ENCODE assay signal across 17 cellular contexts in genomic region chr4:7894098-7894676, GRCh38. TPM values are rescaled to one million over a fixed set of nuclear protein-coding genes. Genes with fewer than 3 reads are reported as not detected.
DNase-seq lines count a peak whose midpoint lies in the region; ATAC-seq and TF ChIP-seq lines count a peak whose summit lies in the region.
"Had no signal": no experiment of that assay in that cellular context is flagged by ENCODE, and none has a peak within 500 bp of the region (broad histone marks: within the 10 kb centered on the region; RNA-seq: fewer than 3 reads in every experiment).

No MANE protein-coding gene starts in this region.

- no TSS peak for BruUV-seq in A673 (replicated peaks; lab: Mats Ljungman, UMichigan)

- H3K4me3 ChIP-seq in A673 (ENCODE audit: low read depth, low read length, poor library complexity, severe bottlenecking) = no peak overlapping the region
- H3K4me3 ChIP-seq in epithelial cell of esophagus (ENCODE audit: low read length) = no peak overlapping the region
- H3K4me3 ChIP-seq: colonic mucosa, lung had no signal

- H3K36me3 Mint-ChIP-seq in nephron progenitor cell (ENCODE audit: low read depth) (peaks cover 18% of the 10 kb centered on the region), immature natural killer cell (no peaks in the 10 kb centered on the region)

- TF ChIP-seq CTCF in A673 (conservative IDR thresholded peaks at IDR 0.05; ENCODE audit: low read depth, low read length) (no peak), epithelial cell of esophagus (IDR thresholded peaks at IDR 0.05; ENCODE audit: insufficient read depth, low read depth, low read length, missing control alignments) (no peak), nephron progenitor cell (IDR thresholded peaks at IDR 0.05) (no peak)

- H3K36me3 ChIP-seq in A673 (ENCODE audit: insufficient read depth, low read length, poor library complexity, severe bottlenecking) = no peaks in the 10 kb centered on the region
- H3K36me3 ChIP-seq: colonic mucosa, neutrophil had no signal

- no peak for DNase-seq in A673 (ENCODE audit: low spot score)
- DNase-seq in epithelial cell of esophagus (ENCODE audit: low read depth) = peak; percentile 89
- no peak for DNase-seq in nephron progenitor cell
- DNase-seq in NCI-H446 treated with DMSO at 0.1 percent for 48 hours (lab: John Stamatoyannopoulos, UW) = no peak
- DNase-seq in immature natural killer cell = no peak
- DNase-seq in anterior cingulate cortex (lab: John Stamatoyannopoulos, UW) = no peak
- DNase-seq: activated gamma-delta T cell; amniotic stem cell; colonic mucosa; stimulated activated CD4-positive, alpha-beta T cell treated with anti-CD3 and anti-CD28 coated beads, Interleukin-2, amount 100 ng/mL, for 24 hours; T1000 had no signal

- H3K27me3 Mint-ChIP-seq in nephron progenitor cell (ENCODE audit: low read depth, poor library complexity) (no peaks in the 10 kb centered on the region), immature natural killer cell (ENCODE audit: low read depth in 3 of 3) (peaks cover 2 to 6% (median 3%) of the 10 kb centered on the region in 3 donors)

- no peak for TF ChIP-seq RAD21 in Ishikawa (IDR thresholded peaks at IDR 0.05; ENCODE audit: low read depth)

- CTCF ChIA-PET in A673 (lab: Charles Lee) = interaction anchor here (1.0 kb wide), 1 partner anchor 89 kb away, joined by 3 read pairs; no protein-coding TSS in a partner anchor

- intact Hi-C loops in A673 (cut with micrococcal nuclease; ENCODE audit: unreplicated experiment) = no loop called here

- H3K9me3 ChIP-seq in A673 (ENCODE audit: low read depth, low read length, poor library complexity, severe bottlenecking) = peaks cover 7% of the 10 kb centered on the region
- H3K9me3 ChIP-seq: colonic mucosa had no signal

- no peaks in the 10 kb centered on the region for H3K27me3 ChIP-seq in A673 (replicated peaks; ENCODE audit: insufficient read depth, low read depth, low read length, poor library complexity)
- H3K27me3 ChIP-seq: colonic mucosa had no signal

- no peak for TF ChIP-seq EP300 in Ishikawa (IDR thresholded peaks at IDR 0.05; ENCODE audit: borderline replicate concordance)

- peaks cover 36% of the 10 kb centered on the region for H3K4me1 ChIP-seq in A673 (ENCODE audit: insufficient read depth, low read length, poor library complexity, severe bottlenecking)

- POLR2A ChIA-PET in A673 (lab: Charles Lee; ENCODE audit: low non-redundant PET) = no interaction called here

- H3K27ac Mint-ChIP-seq in nephron progenitor cell (peak overlapping the region; percentile 74), immature natural killer cell (no peak overlapping the region)

- peaks cover 12% of the 10 kb centered on the region for H3K9me3 Mint-ChIP-seq in nephron progenitor cell
- peaks cover 0 to 3% (median 0%) of the 10 kb centered on the region in 6 donors for H3K9me3 Mint-ChIP-seq in immature natural killer cell

- peak overlapping the region; percentile 33 for H3K27ac ChIP-seq in A673 (ENCODE audit: low read depth, low read length, poor library complexity, severe bottlenecking)
- H3K27ac ChIP-seq: colonic mucosa, neutrophil had no signal

- peaks cover 81% of the 10 kb centered on the region for H3K4me1 Mint-ChIP-seq in nephron progenitor cell
- H3K4me1 Mint-ChIP-seq in immature natural killer cell = no peaks in the 10 kb centered on the region

- H3K4me3 Mint-ChIP-seq in nephron progenitor cell (no peak overlapping the region), immature natural killer cell (no peak overlapping the region)

- ATAC-seq in HG03378 (IDR thresholded peaks at IDR 0.05; ENCODE audit: unreplicated experiment) = no peak
- ATAC-seq: sciatic nerve had no signal

TF ChIP-seq in Ishikawa, 13 proteins besides CTCF, POLR2A, EP300 and RAD21:
- TF ChIP-seq YY1 (IDR thresholded peaks at IDR 0.05; ENCODE audit: low read depth) = no peak
- TF ChIP-seq CREB1 (IDR thresholded peaks at IDR 0.05; ENCODE audit: low read depth) = no peak
- TF ChIP-seq USF1 (IDR thresholded peaks at IDR 0.05) = 0 out of 2 replicates have a peak, but pooled peaks have one; percentile 8
- TF ChIP-seq, protein P1, sequence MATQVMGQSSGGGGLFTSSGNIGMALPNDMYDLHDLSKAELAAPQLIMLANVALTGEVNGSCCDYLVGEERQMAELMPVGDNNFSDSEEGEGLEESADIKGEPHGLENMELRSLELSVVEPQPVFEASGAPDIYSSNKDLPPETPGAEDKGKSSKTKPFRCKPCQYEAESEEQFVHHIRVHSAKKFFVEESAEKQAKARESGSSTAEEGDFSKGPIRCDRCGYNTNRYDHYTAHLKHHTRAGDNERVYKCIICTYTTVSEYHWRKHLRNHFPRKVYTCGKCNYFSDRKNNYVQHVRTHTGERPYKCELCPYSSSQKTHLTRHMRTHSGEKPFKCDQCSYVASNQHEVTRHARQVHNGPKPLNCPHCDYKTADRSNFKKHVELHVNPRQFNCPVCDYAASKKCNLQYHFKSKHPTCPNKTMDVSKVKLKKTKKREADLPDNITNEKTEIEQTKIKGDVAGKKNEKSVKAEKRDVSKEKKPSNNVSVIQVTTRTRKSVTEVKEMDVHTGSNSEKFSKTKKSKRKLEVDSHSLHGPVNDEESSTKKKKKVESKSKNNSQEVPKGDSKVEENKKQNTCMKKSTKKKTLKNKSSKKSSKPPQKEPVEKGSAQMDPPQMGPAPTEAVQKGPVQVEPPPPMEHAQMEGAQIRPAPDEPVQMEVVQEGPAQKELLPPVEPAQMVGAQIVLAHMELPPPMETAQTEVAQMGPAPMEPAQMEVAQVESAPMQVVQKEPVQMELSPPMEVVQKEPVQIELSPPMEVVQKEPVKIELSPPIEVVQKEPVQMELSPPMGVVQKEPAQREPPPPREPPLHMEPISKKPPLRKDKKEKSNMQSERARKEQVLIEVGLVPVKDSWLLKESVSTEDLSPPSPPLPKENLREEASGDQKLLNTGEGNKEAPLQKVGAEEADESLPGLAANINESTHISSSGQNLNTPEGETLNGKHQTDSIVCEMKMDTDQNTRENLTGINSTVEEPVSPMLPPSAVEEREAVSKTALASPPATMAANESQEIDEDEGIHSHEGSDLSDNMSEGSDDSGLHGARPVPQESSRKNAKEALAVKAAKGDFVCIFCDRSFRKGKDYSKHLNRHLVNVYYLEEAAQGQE (IDR thresholded peaks at IDR 0.05; ENCODE audit: low read depth) = no peak

RNA-seq across cellular contexts. Expression of gene AFAP1, which starts 45.5 kb away (rescaled TPM):
- total RNA-seq in A673 (2021) = 42.6 and 42.9 TPM in 2 replicates
- 1 to 10 TPM in 1 of 3 donors, under 1 TPM in 1, not detected in 1; 0.32 to 1.2 TPM for polyA plus RNA-seq in immature natural killer cell
- total RNA-seq: OCI-LY7 had no signal
